ENCODE assay signal across 17 cellular contexts in the genomic region with DNA sequence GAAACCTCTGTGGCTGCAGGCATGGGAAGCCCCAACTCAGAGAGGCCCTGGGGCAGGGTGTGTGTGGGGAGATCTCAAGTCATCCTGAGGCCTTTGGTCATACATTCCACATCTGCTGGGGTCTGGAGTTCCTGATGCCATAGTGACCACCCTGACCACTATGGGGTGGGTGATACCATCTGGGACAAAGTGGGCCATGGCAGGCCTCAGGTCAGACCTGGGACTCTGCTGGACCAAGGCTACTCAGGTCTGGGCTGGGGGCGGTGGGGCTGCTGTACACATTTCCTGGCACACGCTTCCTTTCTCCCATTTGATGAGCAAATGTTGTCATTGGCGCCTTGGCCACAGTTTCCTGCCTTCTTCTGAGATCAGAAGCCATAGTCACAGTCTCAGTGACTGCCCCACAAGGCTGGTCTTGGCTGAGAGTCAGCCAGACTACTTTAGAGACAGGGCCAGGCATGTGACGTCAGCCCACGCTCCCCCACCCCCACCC. TPM values are rescaled to one million over a fixed set of nuclear protein-coding genes. Genes with fewer than 3 reads are reported as not detected.
DNase-seq lines count a peak whose midpoint lies in the region; ATAC-seq and TF ChIP-seq lines count a peak whose summit lies in the region.
"Had no signal": no experiment of that assay in that cellular context is flagged by ENCODE, and none has a peak within 500 bp of the region (broad histone marks: within the 10 kb centered on the region; RNA-seq: fewer than 3 reads in every experiment).

No MANE protein-coding gene starts in this region.

- no peak overlapping the region for H3K4me2 ChIP-seq in osteoblast (ENCODE audit: insufficient read depth, low read length)

- no peaks in the 10 kb centered on the region for H3K9me3 Mint-ChIP-seq in T-helper 1 cell treated with Interleukin-12 subunit alpha and Interleukin-12 subunit beta and Interleukin-4 antibody, amounts not matched to agents 30 μg/mL and 1 μg/mL, for 36 hours
- H3K9me3 Mint-ChIP-seq in natural killer cell treated with Interleukin-12 subunit alpha and Interleukin-12 subunit beta and Interleukin-15 and Interleukin-18, amount 100 ng/mL, for 72 hours = no peaks in the 10 kb centered on the region
- H3K9me3 Mint-ChIP-seq: stimulated activated memory B cell treated with anti-CD40 and anti-IgM and Interleukin-4, amounts not matched to agents 10 μg/mL and 1 μg/mL and 100 μg/mL, for 72 hours had no signal

- H3K27ac ChIP-seq in osteoblast (ENCODE audit: low read depth, low read length) = no peak overlapping the region
- H3K27ac ChIP-seq: cardiac muscle cell, parathyroid adenoma had no signal

- H2AFZ ChIP-seq in osteoblast (ENCODE audit: low read length) = no peak overlapping the region
- H2AFZ ChIP-seq: parathyroid adenoma had no signal

- H3K36me3 ChIP-seq in H7 (replicated peaks; ENCODE audit: control insufficient read depth, insufficient read depth, low read length) = no peaks in the 10 kb centered on the region
- no peaks in the 10 kb centered on the region for H3K36me3 ChIP-seq in osteoblast (ENCODE audit: insufficient read depth, low read length)
- H3K36me3 ChIP-seq: cardiac muscle cell had no signal

- H3K4me1 Mint-ChIP-seq in T-helper 1 cell treated with Interleukin-12 subunit alpha and Interleukin-12 subunit beta and Interleukin-4 antibody, amounts not matched to agents 30 μg/mL and 1 μg/mL, for 36 hours (ENCODE audit: low read depth) = peaks cover 23% of the 10 kb centered on the region
- peaks cover 28 to 35% of the 10 kb centered on the region in 2 donors for H3K4me1 Mint-ChIP-seq in natural killer cell treated with Interleukin-12 subunit alpha and Interleukin-12 subunit beta and Interleukin-15 and Interleukin-18, amount 100 ng/mL, for 72 hours (ENCODE audit: low read depth in 2 of 2)
- H3K4me1 Mint-ChIP-seq: CD14-positive monocyte; stimulated activated memory B cell treated with anti-CD40 and anti-IgM and Interleukin-4, amounts not matched to agents 10 μg/mL and 1 μg/mL and 100 μg/mL, for 72 hours had no signal

- H3K27ac Mint-ChIP-seq in T-helper 1 cell treated with Interleukin-12 subunit alpha and Interleukin-12 subunit beta and Interleukin-4 antibody, amounts not matched to agents 30 μg/mL and 1 μg/mL, for 36 hours = no peak overlapping the region
- no peak overlapping the region for H3K27ac Mint-ChIP-seq in natural killer cell treated with Interleukin-12 subunit alpha and Interleukin-12 subunit beta and Interleukin-15 and Interleukin-18, amount 100 ng/mL, for 72 hours
- H3K27ac Mint-ChIP-seq: CD14-positive monocyte; stimulated activated memory B cell treated with anti-CD40 and anti-IgM and Interleukin-4, amounts not matched to agents 10 μg/mL and 1 μg/mL and 100 μg/mL, for 72 hours had no signal

- no peaks in the 10 kb centered on the region for H3K27me3 ChIP-seq in H7 (ENCODE audit: control insufficient read depth, insufficient read depth, low read length)
- peaks cover 3% of the 10 kb centered on the region for H3K27me3 ChIP-seq in osteoblast (ENCODE audit: insufficient read depth, low read length)
- H3K27me3 ChIP-seq: cardiac muscle cell had no signal

- peak; percentile 1 for DNase-seq in H7
- peak; percentile 56 for DNase-seq in activated gamma-delta T cell treated with Interleukin-2 at 50 U/mL for 16 hours
- DNase-seq in natural killer cell treated with Interleukin-12 subunit alpha and Interleukin-12 subunit beta and Interleukin-15 and Interleukin-18, amount 100 ng/mL, for 72 hours (ENCODE audit: low spot score) = peak; percentile 84
- no peak for DNase-seq in OCI-M2 (lab: John Stamatoyannopoulos, UW; ENCODE audit: unreplicated experiment)
- DNase-seq in osteoblast (ENCODE audit: insufficient read length, low spot score, missing footprints) = no peak
- DNase-seq in iPS-NIHi7 (ENCODE audit: extremely low spot score) = no peak
- DNase-seq: NCI-H2029 treated with DMSO at 0.1 percent for 48 hours had no signal

- H3K79me2 ChIP-seq in osteoblast (ENCODE audit: insufficient read depth, low read length) = no peaks in the 10 kb centered on the region
- H3K79me2 ChIP-seq: parathyroid adenoma had no signal

- no peak overlapping the region for H3K4me3 ChIP-seq in H7 (ENCODE audit: insufficient read depth, low read depth, low read length)
- H3K4me3 ChIP-seq in osteoblast (ENCODE audit: insufficient read depth, low read length) = no peak overlapping the region
- H3K4me3 ChIP-seq: cardiac muscle cell, GM12878 had no signal

- H3K9me3 ChIP-seq in osteoblast (ENCODE audit: low read depth, low read length) = no peaks in the 10 kb centered on the region

- H3K4me1 ChIP-seq in osteoblast (ENCODE audit: insufficient read depth, low read length) = no peaks in the 10 kb centered on the region
- H3K4me1 ChIP-seq: parathyroid adenoma had no signal

- TF ChIP-seq CTCF in osteoblast (IDR thresholded peaks at IDR 0.05; ENCODE audit: extremely low read depth, low read depth, low read length) = no peak

- peaks cover 8% of the 10 kb centered on the region for H3K36me3 Mint-ChIP-seq in T-helper 1 cell treated with Interleukin-12 subunit alpha and Interleukin-12 subunit beta and Interleukin-4 antibody, amounts not matched to agents 30 μg/mL and 1 μg/mL, for 36 hours (ENCODE audit: low read depth)
- no peaks in the 10 kb centered on the region for H3K36me3 Mint-ChIP-seq in natural killer cell treated with Interleukin-12 subunit alpha and Interleukin-12 subunit beta and Interleukin-15 and Interleukin-18, amount 100 ng/mL, for 72 hours
- H3K36me3 Mint-ChIP-seq: CD14-positive monocyte had no signal

- H3K4me3 Mint-ChIP-seq in T-helper 1 cell treated with Interleukin-12 subunit alpha and Interleukin-12 subunit beta and Interleukin-4 antibody, amounts not matched to agents 30 μg/mL and 1 μg/mL, for 36 hours = peak overlapping the region; percentile 36
- H3K4me3 Mint-ChIP-seq in natural killer cell treated with Interleukin-12 subunit alpha and Interleukin-12 subunit beta and Interleukin-15 and Interleukin-18, amount 100 ng/mL, for 72 hours = no peak overlapping the region
- H3K4me3 Mint-ChIP-seq: CD14-positive monocyte; stimulated activated memory B cell treated with anti-CD40 and anti-IgM and Interleukin-4, amounts not matched to agents 10 μg/mL and 1 μg/mL and 100 μg/mL, for 72 hours had no signal

- peaks cover 29% of the 10 kb centered on the region for H3K27me3 Mint-ChIP-seq in T-helper 1 cell treated with Interleukin-12 subunit alpha and Interleukin-12 subunit beta and Interleukin-4 antibody, amounts not matched to agents 30 μg/mL and 1 μg/mL, for 36 hours (ENCODE audit: low read depth)
- peaks cover 0 to 11% of the 10 kb centered on the region in 2 donors for H3K27me3 Mint-ChIP-seq in natural killer cell treated with Interleukin-12 subunit alpha and Interleukin-12 subunit beta and Interleukin-15 and Interleukin-18, amount 100 ng/mL, for 72 hours

- H4K20me1 ChIP-seq in osteoblast (ENCODE audit: insufficient read depth, low read length) = no peaks in the 10 kb centered on the region

- peak; percentile 92 to 96 for ATAC-seq in natural killer cell treated with Interleukin-12 subunit alpha and Interleukin-12 subunit beta and Interleukin-15 and Interleukin-18, amount 100 ng/mL, for 72 hours
- no peak for ATAC-seq in HG02623 (IDR thresholded peaks at IDR 0.05; ENCODE audit: unreplicated experiment)
- ATAC-seq: stimulated activated memory B cell treated with anti-CD40 and anti-IgM and Interleukin-4, amounts not matched to agents 10 μg/mL and 1 μg/mL and 100 μg/mL, for 72 hours had no signal

RNA-seq across cellular contexts. Expression of gene ACSL6, which starts 15.1 kb away (rescaled TPM):
- 0.28 and 0.85 TPM in 2 replicates for total RNA-seq in H7 (2014; rRNA removed; shearing (Covaris generic))
- 1 to 10 TPM in 1 of 2 donors, under 1 TPM in 1; 0.67 to 1.5 TPM for total RNA-seq in natural killer cell treated with Interleukin-12 subunit alpha and Interleukin-12 subunit beta and Interleukin-15 and Interleukin-18, amount 100 ng/mL, for 72 hours
- total RNA-seq in osteoblast = not detected in 2 replicates
- total RNA-seq: GM12878, MCF 10A had no signal

RNA-seq across cellular contexts. Expression of gene IL3, which starts 33.9 kb away (rescaled TPM):
- total RNA-seq in H7 (2014; rRNA removed; shearing (Covaris generic)) = not detected in 2 replicates
- under 1 TPM in 1 of 2 donors, not detected in 1; 0.36 TPM for total RNA-seq in natural killer cell treated with Interleukin-12 subunit alpha and Interleukin-12 subunit beta and Interleukin-15 and Interleukin-18, amount 100 ng/mL, for 72 hours
- total RNA-seq in osteoblast = not detected in 2 replicates
- total RNA-seq: cardiac muscle cell, frontal cortex, GM12878, HT1080, MCF 10A had no signal

RNA-seq across cellular contexts. Expression of gene CSF2, which starts 47.0 kb away (rescaled TPM):
- not detected in 2 replicates for total RNA-seq in H7 (2014; rRNA removed; shearing (Covaris generic))
- total RNA-seq in natural killer cell treated with Interleukin-12 subunit alpha and Interleukin-12 subunit beta and Interleukin-15 and Interleukin-18, amount 100 ng/mL, for 72 hours = 100 to 1,000 TPM in 1 of 2 donors, 10 to 100 TPM in 1; 41.4 to 125 TPM
- not detected in 2 replicates for total RNA-seq in osteoblast
- total RNA-seq: cardiac muscle cell, frontal cortex, HT1080, MCF 10A had no signal

Comparison
In these comparisons a context has a peak if more than half of its experiments do, and no peak if none do; other contexts are left out.
1. DNase-seq: peak in H7 (single experiment), activated gamma-delta T cell treated with Interleukin-2 at 50 U/mL for 16 hours (single experiment) and natural killer cell treated with Interleukin-12 subunit alpha and Interleukin-12 subunit beta and Interleukin-15 and Interleukin-18, amount 100 ng/mL, for 72 hours (single experiment); none in OCI-M2 (single experiment), osteoblast (single experiment) and iPS-NIHi7 (single experiment).
2. RNA of gene CSF2, which starts 47.0 kb away (total RNA-seq): 41.4 to 125 TPM in natural killer cell treated with Interleukin-12 subunit alpha and Interleukin-12 subunit beta and Interleukin-15 and Interleukin-18, amount 100 ng/mL, for 72 hours; not detected in H7 and not detected in osteoblast; every median in the first group is over 10 times any median in the second.